In the genomic region with DNA sequence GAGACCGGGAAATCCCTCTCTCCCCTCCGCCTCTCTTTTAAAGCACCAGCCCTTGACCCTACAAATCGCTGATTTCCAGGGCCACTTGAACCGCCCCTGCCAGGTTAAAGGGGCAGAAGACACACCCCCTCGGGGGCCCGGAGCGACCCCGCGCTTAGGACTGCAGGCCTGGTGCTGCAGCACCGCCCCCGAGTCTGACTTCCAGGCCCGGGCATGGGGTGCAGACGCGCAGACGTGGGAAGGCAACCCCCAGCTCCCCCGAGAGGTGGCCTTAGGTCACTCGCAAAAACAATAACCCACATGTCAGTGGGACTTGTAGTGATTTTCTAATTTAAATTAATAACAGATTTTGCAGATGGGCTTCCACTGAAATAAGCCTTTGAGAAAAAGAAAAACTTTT, we compare ENCODE assay signal across 8 cellular contexts. TPM values are rescaled to one million over a fixed set of nuclear protein-coding genes. Genes with fewer than 3 reads are reported as not detected.
DNase-seq lines count a peak whose midpoint lies in the region; ATAC-seq, FAIRE-seq and TF ChIP-seq lines count a peak whose summit lies in the region.
"Not testable (repeated sequence)": the region's sequence is repeated elsewhere in the genome, so short reads cannot be mapped to it uniquely, and the experiment has no call there.

No MANE protein-coding gene starts in this region.

- CTCF ChIA-PET in A549 (lab: Yijun Ruan, JAX), result not testable (repeated sequence)

- not testable (repeated sequence) for H3K27me3 Mint-ChIP-seq in activated naive CD4-positive, alpha-beta T cell treated with anti-CD3 and anti-CD28 coated beads, Interleukin-2, amount 50 U/mL, for 24 hours

- not testable (repeated sequence) for H3K36me3 ChIP-seq in SJSA1, heart left ventricle

- not testable (repeated sequence) for H3K36me3 Mint-ChIP-seq in activated naive CD4-positive, alpha-beta T cell treated with anti-CD3 and anti-CD28 coated beads, Interleukin-2, amount 50 U/mL, for 24 hours

- intact Hi-C loops in heart left ventricle (cut with DNase I); sciatic nerve (cut with DNase I): not testable (repeated sequence)

- not testable (repeated sequence) for H3K9me3 Mint-ChIP-seq in activated naive CD4-positive, alpha-beta T cell treated with anti-CD3 and anti-CD28 coated beads, Interleukin-2, amount 50 U/mL, for 24 hours

- H3K27me3 ChIP-seq in SJSA1 (replicated peaks); heart left ventricle: not testable (repeated sequence)

- not testable (repeated sequence) for DNase-seq in A549 (ENCODE audit: low read depth in 1 of 2, low spot score in 1 of 2); HFF-Myc (ENCODE audit: extremely low read depth, low read depth); SJSA1 (ENCODE audit: low read depth in 1 of 2, low spot score in 2 of 2); heart left ventricle; sciatic nerve (ENCODE audit: low spot score)

- H3K4me3 ChIP-seq in A549, result peak overlapping the region; percentile 60; the same call in 1 of the 3 replicates
- peak overlapping the region; percentile 51 for H3K4me3 ChIP-seq in HFF-Myc (replicated peaks; ENCODE audit: low read depth, low read length)
- peak overlapping the region; percentile 60 for H3K4me3 ChIP-seq in SJSA1
- H3K4me3 ChIP-seq in heart left ventricle, result peak overlapping the region in 11 of 12 donors; percentile 63 to 90 (median 70)

- not testable (repeated sequence) for TF ChIP-seq EP300 in A549 (IDR thresholded peaks at IDR 0.05)

- H3K4me2 ChIP-seq in A549, result peak overlapping the region; percentile 49

- POLR2A ChIA-PET in A549 (lab: Yijun Ruan, JAX), result not testable (repeated sequence)

- TF ChIP-seq RAD21 in A549 (conservative IDR thresholded peaks at IDR 0.05 in 1 of 2, IDR thresholded peaks at IDR 0.05 in 1 of 2), result not testable (repeated sequence)

- not testable (repeated sequence) for H3K27ac ChIP-seq in A549, SJSA1
- H3K27ac ChIP-seq in heart left ventricle, result peak overlapping the region in 1 of 12 donors; percentile 56

- not testable (repeated sequence) for H3K4me1 ChIP-seq in A549; SJSA1 (replicated peaks); heart left ventricle

- not testable (repeated sequence) for H3K4me1 Mint-ChIP-seq in activated naive CD4-positive, alpha-beta T cell treated with anti-CD3 and anti-CD28 coated beads, Interleukin-2, amount 50 U/mL, for 24 hours

- TF ChIP-seq POLR2A in A549 (IDR thresholded peaks at IDR 0.05; ENCODE audit: low read length); heart left ventricle (IDR thresholded peaks at IDR 0.05): not testable (repeated sequence)

- peak overlapping the region; percentile 98 for H3K4me3 Mint-ChIP-seq in activated naive CD4-positive, alpha-beta T cell treated with anti-CD3 and anti-CD28 coated beads, Interleukin-2, amount 50 U/mL, for 24 hours

- FAIRE-seq in A549 (lab: Jason Lieb, UNC), result not testable (repeated sequence)

- not testable (repeated sequence) for H3K9me3 ChIP-seq in A549; SJSA1 (replicated peaks); heart left ventricle

- H3K27ac Mint-ChIP-seq in activated naive CD4-positive, alpha-beta T cell treated with anti-CD3 and anti-CD28 coated beads, Interleukin-2, amount 50 U/mL, for 24 hours, result not testable (repeated sequence)

- WGBS in A549 (ENCODE audit: missing lambda C conversion rate), result no CpG with 5 or more reads among the region's 17 CpGs
- no CpG with 5 or more reads among the region's 17 CpGs for WGBS in heart left ventricle, 4 donors

- TF ChIP-seq CTCF in A549 (IDR thresholded peaks at IDR 0.05); HFF-Myc (IDR thresholded peaks at IDR 0.05; ENCODE audit: low read depth, low read length, missing control alignments); heart left ventricle (IDR thresholded peaks at IDR 0.05): not testable (repeated sequence)

- peak in 1 of 2 experiments; percentile 55; a peak in 3 of 6 replicates for ATAC-seq in A549
- ATAC-seq in GM18907 (IDR thresholded peaks at IDR 0.05; ENCODE audit: unreplicated experiment), result peak; percentile 34
- ATAC-seq in HG03460 (IDR thresholded peaks at IDR 0.05; ENCODE audit: unreplicated experiment), result peak; percentile 15
- peak in 1 of 4 donors; percentile 12 for ATAC-seq in heart left ventricle
- peak; percentile 71 for ATAC-seq in sciatic nerve

RNA-seq across cellular contexts. Expression of a gene that starts 0.3 kb away (rescaled TPM):
- polyA plus RNA-seq in A549 (2011; rRNA removed) (47.3 and 50.7 TPM in 2 replicates), A549 (2017; fragmentation: RNase III; extraction: RNeasy Plus Mini Kit Qiagen cat#74134 plus additional on column Dnase treatment) (21.0 to 22.8 TPM (median 22.5 TPM) in 3 replicates), heart left ventricle (1 to 10 TPM; 6.0 to 7.9 TPM)
- 19.4 and 19.8 TPM in 2 replicates for polyA plus RNA-seq in A549 (2012; cell fraction: cytosol; rRNA removed)
- polyA plus RNA-seq in A549 (2012; cell fraction: nucleus; rRNA removed), result 49.2 and 55.1 TPM in 2 replicates
- 37.9 and 46.9 TPM in 2 replicates for polyA minus RNA-seq in A549 (2011; rRNA and poly(A)+ RNA removed)
- total RNA-seq in SJSA1 (2014; rRNA removed; shearing (Covaris generic)), result 24.6 and 30.1 TPM in 2 replicates
- total RNA-seq in heart left ventricle (10 to 100 TPM in 3 of 9 donors, 1 to 10 TPM in 6; 5.6 to 16.9 (median 9.3) TPM), sciatic nerve (50.8 TPM)
